In genomic region chr21:46452719-46453118, GRCh38 we compare ENCODE assay signal across 27 cellular contexts.
"Had no signal": no experiment of that assay in that cellular context is flagged by ENCODE, and none has a peak within 500 bp of the region (broad histone marks: within the 10 kb centered on the region; RNA-seq: fewer than 3 reads in every experiment).

No MANE protein-coding gene starts in this region.

- H3K27me3 Mint-ChIP-seq: activated B cell treated with CpG ODN at 0.5 μM for 24 hours; activated CD4-positive, alpha-beta T cell treated with anti-CD3 and anti-CD28 coated beads, Interleukin-2, amount 10 ng/mL, durations not matched to agents 24 days and 14 days; activated CD8-positive, alpha-beta memory T cell treated with anti-CD3 and anti-CD28 coated beads, Interleukin-2, amount 10 ng/mL, durations not matched to agents 7 days and 5 days; activated naive CD4-positive, alpha-beta T cell treated with anti-CD3 and anti-CD28 coated beads, Interleukin-2, amount 50 U/mL, for 24 hours; activated T-cell treated with anti-CD3 and anti-CD28 coated beads, Interleukin-2, amount 50 U/mL, for 24 hours; T-helper 17 cell had no signal

- H3K27me3 ChIP-seq: breast epithelium, SJSA1 had no signal

- H3K36me3 ChIP-seq: breast epithelium had no signal

- H3K9me3 ChIP-seq: SJSA1 had no signal

- H3K4me3 Mint-ChIP-seq: activated B cell treated with CpG ODN at 0.5 μM for 24 hours; activated CD4-positive, alpha-beta T cell treated with anti-CD3 and anti-CD28 coated beads, Interleukin-2, amount 10 ng/mL, durations not matched to agents 24 days and 14 days; activated CD8-positive, alpha-beta memory T cell treated with anti-CD3 and anti-CD28 coated beads, Interleukin-2, amount 10 ng/mL, durations not matched to agents 7 days and 5 days; activated naive CD4-positive, alpha-beta T cell treated with anti-CD3 and anti-CD28 coated beads, Interleukin-2, amount 50 U/mL, for 24 hours; activated T-cell treated with anti-CD3 and anti-CD28 coated beads, Interleukin-2, amount 50 U/mL, for 24 hours; activated T-helper 1 cell treated with anti-CD3 and anti-CD28 coated beads, Interleukin-12 subunit alpha, Interleukin-12 subunit beta, Interleukin-2, Interleukin-4 antibody, amounts not matched to agents 30 ng/mL and 10 ng/mL and 1 ng/mL, durations not matched to agents 14 hours and 24 hours and 36 hours; T-helper 17 cell had no signal

- H3K27ac ChIP-seq: breast epithelium, KMS-11, SJSA1 had no signal

- H3K27ac Mint-ChIP-seq: activated B cell treated with CpG ODN at 0.5 μM for 24 hours; activated CD4-positive, alpha-beta T cell treated with anti-CD3 and anti-CD28 coated beads, Interleukin-2, amount 10 ng/mL, durations not matched to agents 24 days and 14 days; activated CD8-positive, alpha-beta memory T cell treated with anti-CD3 and anti-CD28 coated beads, Interleukin-2, amount 10 ng/mL, durations not matched to agents 7 days and 5 days; activated naive CD4-positive, alpha-beta T cell treated with anti-CD3 and anti-CD28 coated beads, Interleukin-2, amount 50 U/mL, for 24 hours; activated T-cell treated with anti-CD3 and anti-CD28 coated beads, Interleukin-2, amount 50 U/mL, for 24 hours; activated T-helper 1 cell treated with anti-CD3 and anti-CD28 coated beads, Interleukin-12 subunit alpha, Interleukin-12 subunit beta, Interleukin-2, Interleukin-4 antibody, amounts not matched to agents 30 ng/mL and 10 ng/mL and 1 ng/mL, durations not matched to agents 14 hours and 24 hours and 36 hours; T-helper 17 cell had no signal

- H3K4me3 ChIP-seq: breast epithelium, SJSA1 had no signal

- H3K4me2 ChIP-seq: KMS-11 had no signal

- ATAC-seq: activated CD8-positive, alpha-beta memory T cell treated with anti-CD3 and anti-CD28 coated beads, Interleukin-2, amount 10 ng/mL, durations not matched to agents 7 days and 5 days; Panc1; Right ventricle myocardium inferior; T-helper 17 cell had no signal

- DNase-seq: activated B cell treated with CpG ODN at 0.5 μM for 24 hours; activated CD4-positive, alpha-beta T cell treated with anti-CD3 and anti-CD28 coated beads for 1 hour; activated CD4-positive, alpha-beta T cell treated with anti-CD3 and anti-CD28 coated beads, Interleukin-2, amount 10 ng/mL, durations not matched to agents 24 days and 14 days; activated CD4-positive, alpha-beta T cell treated with anti-CD3 and anti-CD28 coated beads, Interleukin-2, amount 50 U/mL, for 48 hours; activated CD8-positive, alpha-beta memory T cell treated with anti-CD3 and anti-CD28 coated beads, Interleukin-2, amount 10 ng/mL, durations not matched to agents 7 days and 5 days; activated effector memory CD4-positive, alpha-beta T cell treated with Interleukin-2 at 50 U/mL for 16 hours; activated naive CD4-positive, alpha-beta T cell; activated T-cell treated with anti-CD3 and anti-CD28 coated beads, Interleukin-2, amount 50 U/mL, for 24 hours; aorta; NCI-H1092; NCI-H1417; NCI-H1694; NCI-H2029 treated with DMSO at 0.1 percent for 48 hours; NCI-H345; NCI-H510A; NCI-H526 treated with DMSO at 0.1 percent for 48 hours; NK-92 treated with Interleukin-12 subunit alpha and Interleukin-12 subunit beta, amount 100 ng/mL, for 24 hours; RPMI8226; T-helper 17 cell; T-helper 9 cell had no signal
